In genomic region chr1:48670234-48671020, GRCh38 we compare ENCODE assay signal across 23 cellular contexts.
A peak's percentile ranks its signal among the peaks of the same experiment; 100 is the strongest.
DNase-seq lines count a peak whose midpoint lies in the region; ATAC-seq and TF ChIP-seq lines count a peak whose summit lies in the region.
"Had no signal": no experiment of that assay in that cellular context is flagged by ENCODE, and none has a peak within 500 bp of the region (broad histone marks: within the 10 kb centered on the region; RNA-seq: fewer than 3 reads in every experiment).

No MANE protein-coding gene starts in this region.

- TF ChIP-seq CTCF in MCF 10A (IDR thresholded peaks at IDR 0.05; ENCODE audit: unreplicated experiment) (no peak), mammary epithelial cell (conservative IDR thresholded peaks at IDR 0.05 in 1 of 2, IDR thresholded peaks at IDR 0.05 in 1 of 2; ENCODE audit: extremely low read depth in 1 of 2, insufficient read depth in 1 of 2, low read depth in 1 of 2, low read length in 2 of 2) (no peak), breast epithelium (IDR thresholded peaks at IDR 0.05) (no peak), brain microvascular endothelial cell (IDR thresholded peaks at IDR 0.05; ENCODE audit: low read depth, low read length, missing control alignments) (no peak)

- dilution Hi-C loops in mammary epithelial cell (cut with HindIII; ENCODE audit: low sequenced_read_pairs), result no loop called here

- DNase-seq in DMS 273 (lab: John Stamatoyannopoulos, UW; ENCODE audit: unreplicated experiment) (peak; percentile 22), DMS 273 treated with DMSO at 0.1 percent for 48 hours (lab: John Stamatoyannopoulos, UW) (no peak), MCF 10A (ENCODE audit: unreplicated experiment) (peak; percentile 43), mammary epithelial cell (no peak), breast epithelium (ENCODE audit: low spot score in 2 of 2) (peak in 1 of 2 donors; percentile 35), aorta (no peak), brain microvascular endothelial cell (no peak)
- DNase-seq: ACHN; C1 segment of cervical spinal cord; Calu3; CD8-positive, alpha-beta T cell; H7; NCI-H1092 treated with DMSO at 0.1 percent for 48 hours; NCI-H2107; NCI-H2227 treated with DMSO at 0.1 percent for 48 hours; NCI-H510A; NCI-H774; Right ventricle myocardium superior; T-helper 2 cell had no signal

- no peaks in the 10 kb centered on the region for H3K27me3 ChIP-seq in mammary epithelial cell (ENCODE audit: insufficient read depth, low read length)
- H3K27me3 ChIP-seq in breast epithelium, result no peaks in the 10 kb centered on the region
- no peaks in the 10 kb centered on the region for H3K27me3 ChIP-seq in aorta (ENCODE audit: control insufficient read depth in 1 of 2, insufficient read depth in 2 of 2, low read length in 1 of 2)
- no peaks in the 10 kb centered on the region for H3K27me3 ChIP-seq in brain microvascular endothelial cell (replicated peaks)

- peaks cover 9% of the 10 kb centered on the region for H3K4me1 ChIP-seq in mammary epithelial cell (ENCODE audit: insufficient read depth, low read length)
- no peaks in the 10 kb centered on the region for H3K4me1 ChIP-seq in breast epithelium
- no peaks in the 10 kb centered on the region for H3K4me1 ChIP-seq in aorta (ENCODE audit: control insufficient read depth in 1 of 2, insufficient read depth in 2 of 2, low read length in 2 of 2)

- no peaks in the 10 kb centered on the region for H3K79me2 ChIP-seq in mammary epithelial cell (ENCODE audit: insufficient read depth, low read length)

- peaks cover 7% of the 10 kb centered on the region for H3K36me3 Mint-ChIP-seq in MCF 10A (ENCODE audit: insufficient read depth, unreplicated experiment)
- H3K36me3 Mint-ChIP-seq: CD8-positive, alpha-beta T cell had no signal

- H4K20me1 ChIP-seq in mammary epithelial cell (ENCODE audit: insufficient read depth, low read length), result no peaks in the 10 kb centered on the region

- H3K4me3 Mint-ChIP-seq in MCF 10A (ENCODE audit: unreplicated experiment), result no peak overlapping the region
- H3K4me3 Mint-ChIP-seq: CD8-positive, alpha-beta T cell had no signal

- no peaks in the 10 kb centered on the region for H3K9me3 Mint-ChIP-seq in MCF 10A (ENCODE audit: unreplicated experiment)
- H3K9me3 Mint-ChIP-seq: CD8-positive, alpha-beta T cell had no signal

- no peak overlapping the region for H3K4me2 ChIP-seq in mammary epithelial cell (ENCODE audit: insufficient read depth, low read depth, low read length)

- ATAC-seq in aorta (ENCODE audit: low FRiP score) (peak; percentile 35), HG03354 (IDR thresholded peaks at IDR 0.05; ENCODE audit: poor library complexity, severe bottlenecking, unreplicated experiment) (no peak)
- ATAC-seq: CD8-positive, alpha-beta T cell; GM12878; K562 had no signal

- no peak overlapping the region for H3K27ac ChIP-seq in mammary epithelial cell (ENCODE audit: insufficient read depth, low read depth, low read length)
- peak overlapping the region; percentile 6 to 48 for H3K27ac ChIP-seq in breast epithelium
- H3K27ac ChIP-seq in aorta (ENCODE audit: low read depth in 1 of 2, low read length in 2 of 2), result no peak overlapping the region
- no peak overlapping the region for H3K27ac ChIP-seq in brain microvascular endothelial cell
- H3K27ac ChIP-seq: 22Rv1 had no signal

- no peak overlapping the region for H3K4me3 ChIP-seq in mammary epithelial cell (replicated peaks in 1 of 3; ENCODE audit: insufficient read depth in 1 of 3, low read depth in 2 of 3, low read length in 3 of 3)
- no peak overlapping the region for H3K4me3 ChIP-seq in breast epithelium
- H3K4me3 ChIP-seq in aorta (ENCODE audit: low read length in 2 of 2), result no peak overlapping the region
- H3K4me3 ChIP-seq in brain microvascular endothelial cell (ENCODE audit: low read depth, low read length), result no peak overlapping the region
- H3K4me3 ChIP-seq: GM12878, K562 had no signal

- H3K9ac ChIP-seq in mammary epithelial cell (ENCODE audit: insufficient read depth, low read length), result no peak overlapping the region

- H3K27ac Mint-ChIP-seq in MCF 10A (ENCODE audit: low read depth, unreplicated experiment), result no peak overlapping the region
- H3K27ac Mint-ChIP-seq: CD8-positive, alpha-beta T cell had no signal

- TF ChIP-seq POLR2A in breast epithelium (IDR thresholded peaks at IDR 0.05), result no peak

- peaks cover 26% of the 10 kb centered on the region for H3K27me3 Mint-ChIP-seq in MCF 10A (ENCODE audit: insufficient read depth, unreplicated experiment)

- POLR2A ChIA-PET in MCF 10A (lab: Yijun Ruan, JAX), result interaction anchor here (0.6 kb wide), 1 partner anchor 15 kb away, joined by 3 read pairs; no protein-coding TSS in a partner anchor

- no peaks in the 10 kb centered on the region for H3K9me3 ChIP-seq in mammary epithelial cell (replicated peaks; ENCODE audit: insufficient read depth, low read length)
- no peaks in the 10 kb centered on the region for H3K9me3 ChIP-seq in breast epithelium
- no peaks in the 10 kb centered on the region for H3K9me3 ChIP-seq in aorta (ENCODE audit: control insufficient read depth, low read length)

- BruUV-seq in MCF 10A (replicated peaks; lab: Mats Ljungman, UMichigan) (no TSS peak), mammary epithelial cell (replicated peaks; lab: Mats Ljungman, UMichigan) (no TSS peak)

- CTCF ChIA-PET in MCF 10A (lab: Yijun Ruan, JAX), result interaction anchor here (0.6 to 11.6 kb wide), 7 partner anchors 7 to 200 kb away, joined by 3 to 159 read pairs (median 3); no protein-coding TSS in a partner anchor
- CTCF ChIA-PET in mammary epithelial cell (lab: Charles Lee; ENCODE audit: low non-redundant PET), result interaction anchor here (0.7 kb wide), 1 partner anchor 97 kb away, joined by 3 read pairs; no protein-coding TSS in a partner anchor

- intact Hi-C loops in MCF 10A (cut with micrococcal nuclease) (loop anchor here (10.0 kb wide), 1 partner anchor 1674 kb away; no protein-coding TSS in a partner anchor), mammary epithelial cell (cut with micrococcal nuclease) (no loop called here), breast epithelium (cut with DNase I; ENCODE audit: low total_unique reads) (no loop called here), aorta (cut with DNase I) (no loop called here)

- H3K36me3 ChIP-seq in mammary epithelial cell (ENCODE audit: insufficient read depth, low read length) (no peaks in the 10 kb centered on the region), breast epithelium (no peaks in the 10 kb centered on the region), aorta (ENCODE audit: control insufficient read depth in 1 of 2, insufficient read depth in 2 of 2, low read length in 1 of 2) (no peaks in the 10 kb centered on the region), brain microvascular endothelial cell (replicated peaks) (no peaks in the 10 kb centered on the region)

- 46% methylated on average over 5 of the region's 5 CpGs for whole genome bisulfite sequencing in mammary epithelial cell (ENCODE audit: low coverage, missing lambda C conversion rate)
- WGBS in aorta, 2 donors, result 56 to 60% methylated on average over 5 of the region's 5 CpGs

- peaks cover 16% of the 10 kb centered on the region for H3K4me1 Mint-ChIP-seq in MCF 10A (ENCODE audit: insufficient read depth, unreplicated experiment)

- in situ Hi-C loops in mammary epithelial cell (cut with MboI; ENCODE audit: low sequenced_read_pairs in 2 of 2) (no loop called here), brain microvascular endothelial cell (cut with HindIII; ENCODE audit: low pct_ligation_motif_present, low sequenced_read_pairs) (no loop called here)

- H2AFZ ChIP-seq in mammary epithelial cell (ENCODE audit: low read depth, low read length), result no peak overlapping the region

Comparison
In these comparisons a context has a peak if more than half of its experiments do, and no peak if none do; other contexts are left out.
1. DNase-seq: peak in DMS 273 (single experiment) and MCF 10A (single experiment); none in DMS 273 treated with DMSO at 0.1 percent for 48 hours (single experiment), mammary epithelial cell (single experiment), aorta (0 of 2) and brain microvascular endothelial cell (single experiment).
2. H3K27ac ChIP-seq: peak in breast epithelium (2 of 2); none in mammary epithelial cell (single experiment), aorta (0 of 2) and brain microvascular endothelial cell (single experiment).